In the genomic region with DNA sequence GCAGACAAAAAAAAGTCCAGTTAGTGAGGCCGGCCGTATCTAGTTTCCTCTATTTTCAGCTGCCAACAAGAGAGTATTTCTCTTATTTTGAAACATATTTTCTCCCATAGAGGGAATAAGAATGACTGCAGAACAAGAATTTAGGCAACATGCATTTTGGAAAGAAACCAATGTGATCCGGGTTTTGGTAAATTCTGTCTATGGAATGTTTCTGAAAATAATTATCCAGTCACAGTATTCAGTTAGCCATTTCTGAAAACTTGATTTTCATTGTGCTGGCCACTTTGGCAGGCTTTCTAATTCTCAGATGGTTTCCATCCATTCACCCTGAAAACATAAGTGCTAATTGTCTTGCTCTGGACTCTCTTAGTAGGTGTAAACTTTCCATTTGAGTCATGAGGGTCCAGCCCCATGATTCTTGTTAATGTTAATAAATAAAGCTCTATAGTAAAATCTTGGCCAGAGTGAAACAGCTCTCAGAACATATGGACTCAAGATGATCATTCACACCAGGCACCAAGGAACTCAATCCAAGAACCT, we compare ENCODE assay signal across 19 cellular contexts.
A peak's percentile ranks its signal among the peaks of the same experiment; 100 is the strongest.
DNase-seq lines count a peak whose midpoint lies in the region; ATAC-seq and TF ChIP-seq lines count a peak whose summit lies in the region.
"Had no signal": no experiment of that assay in that cellular context is flagged by ENCODE, and none has a peak within 500 bp of the region (broad histone marks: within the 10 kb centered on the region; RNA-seq: fewer than 3 reads in every experiment).

No MANE protein-coding gene starts in this region.

- H3K27me3 Mint-ChIP-seq in brain (peaks cover 3% of the 10 kb centered on the region), T-cell (peaks cover under 1 to 4% of the 10 kb centered on the region in 2 donors)

- H3K36me3 Mint-ChIP-seq in brain (no peaks in the 10 kb centered on the region), T-cell (no peaks in the 10 kb centered on the region)
- H3K36me3 Mint-ChIP-seq: CD8-positive, alpha-beta memory T cell had no signal

- CTCF ChIA-PET in T-cell (lab: Charles Lee): interaction anchor here (0.5 kb wide), 2 partner anchors 860 to 1436 kb away, joined by 3 to 5 read pairs; no protein-coding TSS in a partner anchor

- TF ChIP-seq CTCF in brain (conservative IDR thresholded peaks at IDR 0.05) (no peak), mucosa of descending colon (IDR thresholded peaks at IDR 0.05) (no peak)

- DNase-seq in GM03348 (ENCODE audit: low spot score) (peak; percentile 18), foreskin melanocyte (peak; percentile 79), mucosa of descending colon (no peak), cerebellar nuclear complex (lab: John Stamatoyannopoulos, UW) (no peak), T-cell (no peak)
- DNase-seq: Calu3; CD8-positive, alpha-beta memory T cell; MG63; NCI-H1417 treated with DMSO at 0.1 percent for 48 hours; NCI-H187 treated with DMSO at 0.1 percent for 48 hours; NCI-H2107; NCI-H446 treated with DMSO at 0.1 percent for 48 hours; PC-3; Right ventricle myocardium superior; SK-N-SH had no signal

- POLR2A ChIA-PET in T-cell (lab: Charles Lee): no interaction called here

- H3K4me1 Mint-ChIP-seq in brain (peaks cover 48% of the 10 kb centered on the region), T-cell (peaks cover 0 to 35% (median 20%) of the 10 kb centered on the region in 3 donors)
- H3K4me1 Mint-ChIP-seq: CD8-positive, alpha-beta memory T cell had no signal

- H3K36me3 ChIP-seq in mucosa of descending colon (ENCODE audit: low read depth): no peaks in the 10 kb centered on the region
- H3K36me3 ChIP-seq: MG63 had no signal

- H3K9me3 Mint-ChIP-seq in brain (peaks cover 0 to 6% (median 3%) of the 10 kb centered on the region in 5 experiments), T-cell (peaks cover 0 to 5% (median 0%) of the 10 kb centered on the region in 3 donors)
- H3K9me3 Mint-ChIP-seq: CD8-positive, alpha-beta memory T cell had no signal

- H3K4me1 ChIP-seq in mucosa of descending colon (ENCODE audit: low read depth): no peaks in the 10 kb centered on the region

- H3K27ac Mint-ChIP-seq in brain: peak overlapping the region; percentile 26 to 77 (median 62)
- peak overlapping the region in 1 of 2 donors; percentile 86 for H3K27ac Mint-ChIP-seq in T-cell
- H3K27ac Mint-ChIP-seq: CD8-positive, alpha-beta memory T cell had no signal

- ATAC-seq in mucosa of descending colon: no peak
- ATAC-seq in T-cell (replicated peaks in 1 of 4): no peak
- no peak for ATAC-seq in HG02970 (IDR thresholded peaks at IDR 0.05; ENCODE audit: low FRiP score, unreplicated experiment)
- ATAC-seq: HCT116, K562, PC-3 had no signal

- H3K4me3 Mint-ChIP-seq in brain (peak overlapping the region in 1 of 5 experiments; percentile 38), T-cell (no peak overlapping the region)
- H3K4me3 Mint-ChIP-seq: CD8-positive, alpha-beta memory T cell had no signal

- no peak overlapping the region for H3K4me3 ChIP-seq in mucosa of descending colon
- H3K4me3 ChIP-seq: K562, MG63 had no signal

- H3K9me3 ChIP-seq in mucosa of descending colon: no peaks in the 10 kb centered on the region
- H3K9me3 ChIP-seq: MG63, SK-N-SH had no signal

- intact Hi-C loops in mucosa of descending colon (cut with DNase I, micrococcal nuclease): no loop called here

Comparison
In these comparisons a context has a peak if more than half of its experiments do, and no peak if none do; other contexts are left out.
1. DNase-seq: peak in GM03348 (single experiment) and foreskin melanocyte (single experiment); none in mucosa of descending colon (0 of 3), cerebellar nuclear complex (0 of 2) and T-cell (0 of 34).